ENCODE assay signal across 14 cellular contexts in genomic region chr19:16969127-16969526, GRCh38. TPM values are rescaled to one million over a fixed set of nuclear protein-coding genes. Genes with fewer than 3 reads are reported as not detected.
DNase-seq lines count a peak whose midpoint lies in the region; ATAC-seq and TF ChIP-seq lines count a peak whose summit lies in the region.
"Had no signal": no experiment of that assay in that cellular context is flagged by ENCODE, and none has a peak within 500 bp of the region (broad histone marks: within the 10 kb centered on the region; RNA-seq: fewer than 3 reads in every experiment).

No MANE protein-coding gene starts in this region.

- no peaks in the 10 kb centered on the region for H3K36me3 ChIP-seq in HCT116 (ENCODE audit: control insufficient read depth in 1 of 2, insufficient read depth in 2 of 2, low read length in 2 of 2)
- H3K36me3 ChIP-seq in prostate gland, result no peaks in the 10 kb centered on the region

- TF ChIP-seq POLR2A in HCT116 (IDR thresholded peaks at IDR 0.05; ENCODE audit: borderline replicate concordance, extremely low read depth, insufficient read depth, insufficient read length), result no peak
- no peak for TF ChIP-seq POLR2A in prostate gland (IDR thresholded peaks at IDR 0.05)
- no peak for TF ChIP-seq POLR2A in GM18505 (IDR thresholded peaks at IDR 0.05; ENCODE audit: borderline replicate concordance, extremely low read depth, insufficient read depth, insufficient read length)

- 94% methylated on average over 1 of the region's 1 CpG for WGBS in prostate gland

- H3K9ac ChIP-seq in HCT116 (ENCODE audit: low read length), result no peak overlapping the region

- H3K9me2 ChIP-seq in HCT116 (ENCODE audit: insufficient read depth), result no peaks in the 10 kb centered on the region

- H3K9me3 ChIP-seq in HCT116 (ENCODE audit: control insufficient read depth in 1 of 2, insufficient read depth in 1 of 2, low read depth in 1 of 2, low read length in 2 of 2) (peaks cover 6 to 7% of the 10 kb centered on the region in 2 experiments; a peak in 2 of 4 replicates), prostate gland (no peaks in the 10 kb centered on the region)

- CTCF ChIA-PET in HCT116 (lab: Charles Lee), result no interaction called here

- ATAC-seq in HCT116 (peak; percentile 87), esophagus mucosa (peak; percentile 85), GM18505 (IDR thresholded peaks at IDR 0.05; ENCODE audit: unreplicated experiment) (no peak), GM18519 (IDR thresholded peaks at IDR 0.05; ENCODE audit: low FRiP score, unreplicated experiment) (no peak)

- H3K27me3 ChIP-seq in HCT116 (ENCODE audit: insufficient read depth, low read length), result no peaks in the 10 kb centered on the region
- no peaks in the 10 kb centered on the region for H3K27me3 ChIP-seq in prostate gland (replicated peaks; ENCODE audit: insufficient read depth)
- H3K27me3 ChIP-seq: tibial nerve had no signal

- H3K79me2 ChIP-seq in HCT116 (ENCODE audit: insufficient read depth, low read length), result no peaks in the 10 kb centered on the region

- peak; percentile 4 to 37 (median 34); a peak in 3 of 6 replicates for TF ChIP-seq CTCF in HCT116 (IDR thresholded peaks at IDR 0.05 in 2 of 3, conservative IDR thresholded peaks at IDR 0.05 in 1 of 3; ENCODE audit: borderline replicate concordance in 1 of 3, insufficient read depth in 1 of 3, low read depth in 2 of 3, low read length in 2 of 3)
- peak in 1 of 4 experiments; percentile 9 for TF ChIP-seq CTCF in prostate gland (IDR thresholded peaks at IDR 0.05)

- DNase-seq in D341Med (ENCODE audit: low spot score) (peak; percentile 17), HCT116 (ENCODE audit: low read depth, low spot score) (no peak), RPMI7951 (ENCODE audit: low read depth) (peak; percentile 23), prostate gland (ENCODE audit: low spot score) (no peak), H4 (ENCODE audit: low spot score) (no peak)
- DNase-seq: aorta, COR-L47, NCI-H1105, nucleus accumbens had no signal

- no peak overlapping the region for H3K4me2 ChIP-seq in HCT116 (ENCODE audit: low read length)

- no peak overlapping the region for H2AFZ ChIP-seq in HCT116 (ENCODE audit: low read depth, low read length, poor library complexity, severe bottlenecking)

- H4K20me1 ChIP-seq in HCT116 (ENCODE audit: insufficient read depth), result no peaks in the 10 kb centered on the region

- BruUV-seq in HCT116 (replicated peaks; lab: Mats Ljungman, UMichigan), result no TSS peak

- H3K4me1 ChIP-seq in HCT116 (ENCODE audit: control insufficient read depth in 1 of 2, insufficient read depth in 2 of 2, low read length in 2 of 2) (no peaks in the 10 kb centered on the region), prostate gland (replicated peaks) (no peaks in the 10 kb centered on the region)
- H3K4me1 ChIP-seq: tibial nerve had no signal

- H3K27ac ChIP-seq in HCT116 (ENCODE audit: low read depth, low read length) (no peak overlapping the region), prostate gland (no peak overlapping the region)
- H3K27ac ChIP-seq: SK-N-MC, tibial nerve had no signal

- RAD21 ChIA-PET in HCT116 (lab: Charles Lee; ENCODE audit: low non-redundant PET in 1 of 2, low total read pairs in 2 of 2, uncharacterized antibody in 2 of 2, unreplicated experiment in 2 of 2), result no interaction called here

- intact Hi-C loops in HCT116 (cut with micrococcal nuclease), result loop anchor here (5.0 kb wide), 1 partner anchor 197 kb away; no protein-coding TSS in a partner anchor
- intact Hi-C loops in prostate gland (cut with DNase I), result no loop called here

- H3K4me3 ChIP-seq in HCT116 (replicated peaks in 1 of 2; ENCODE audit: low read depth in 1 of 2, low read length in 2 of 2), result no peak overlapping the region
- H3K4me3 ChIP-seq in prostate gland, result no peak overlapping the region
- H3K4me3 ChIP-seq: SK-N-MC, tibial nerve had no signal

- peak; percentile 41; the same call in 1 of the 2 replicates for TF ChIP-seq RAD21 in HCT116 (IDR thresholded peaks at IDR 0.05; ENCODE audit: low read depth)

- POLR2A ChIA-PET in HCT116 (lab: Charles Lee), result no interaction called here

TF ChIP-seq in HCT116, 20 proteins besides CTCF, POLR2A, EP300 and RAD21:
- TF ChIP-seq POLR2AphosphoS5 (IDR thresholded peaks at IDR 0.05; ENCODE audit: low read depth, low read length), result no peak
- TF ChIP-seq REST (IDR thresholded peaks at IDR 0.05; ENCODE audit: low read depth), result no peak
- TF ChIP-seq SP1 (IDR thresholded peaks at IDR 0.05; ENCODE audit: low read depth), result no peak
- TF ChIP-seq FOSL1 (IDR thresholded peaks at IDR 0.05; ENCODE audit: low read depth), result no peak
- no peak for TF ChIP-seq SRF (IDR thresholded peaks at IDR 0.05; ENCODE audit: low read depth)
- no peak for TF ChIP-seq SIN3A (IDR thresholded peaks at IDR 0.05; ENCODE audit: low read depth)
- TF ChIP-seq EZH2phosphoT487 (IDR thresholded peaks at IDR 0.05; ENCODE audit: borderline replicate concordance), result no peak
- no peak for TF ChIP-seq ZFX (IDR thresholded peaks at IDR 0.05)
- TF ChIP-seq CBX3 (IDR thresholded peaks at IDR 0.05; ENCODE audit: low read depth), result no peak
- TF ChIP-seq ZNF274 (IDR thresholded peaks at IDR 0.05; ENCODE audit: low read depth, low read length), result no peak
- TF ChIP-seq EGR1 (IDR thresholded peaks at IDR 0.05; ENCODE audit: low read depth), result no peak
- no peak for TF ChIP-seq JUND (IDR thresholded peaks at IDR 0.05)

RNA-seq across cellular contexts. Expression of gene CPAMD8, which starts 57.5 kb away (rescaled TPM):
- 0.20 TPM for total RNA-seq in HCT116 (2021; ENCODE audit: unreplicated experiment)
- polyA plus RNA-seq in HCT116 (2012), result 0.03 and 0.22 TPM in 2 replicates
- total RNA-seq in RPMI7951 (2014; rRNA removed; shearing (Covaris generic)), result 2.5 and 2.6 TPM in 2 replicates
- 2.0 TPM for total RNA-seq in esophagus mucosa
- total RNA-seq in prostate gland, result 100 to 1,000 TPM; 134 to 216 TPM
- not detected in 2 replicates for total RNA-seq in H4 (2014; rRNA removed; shearing (Covaris generic))

Comparison
In these comparisons a context has a peak if more than half of its experiments do, and no peak if none do; other contexts are left out.
1. DNase-seq: peak in D341Med (single experiment) and RPMI7951 (single experiment); none in HCT116 (single experiment), prostate gland (single experiment) and H4 (single experiment).
2. ATAC-seq: peak in HCT116 (single experiment) and esophagus mucosa (single experiment); none in GM18505 (single experiment) and GM18519 (single experiment).
3. RNA of gene CPAMD8, which starts 57.5 kb away (total RNA-seq): 134 to 216 TPM in prostate gland; 2.5 to 2.6 TPM in RPMI7951, 2.0 TPM in esophagus mucosa (single experiment), 0.20 TPM in HCT116 (single experiment) and not detected in H4; every median in the first group is over 10 times any median in the second.